ENCODE assay signal across 11 cellular contexts in genomic region chr12:53694746-53695145, GRCh38. TPM values are rescaled to one million over a fixed set of nuclear protein-coding genes. Genes with fewer than 3 reads are reported as not detected.
DNase-seq lines count a peak whose midpoint lies in the region; ATAC-seq and TF ChIP-seq lines count a peak whose summit lies in the region.
"Had no signal": no experiment of that assay in that cellular context is flagged by ENCODE, and none has a peak within 500 bp of the region (broad histone marks: within the 10 kb centered on the region; RNA-seq: fewer than 3 reads in every experiment).

No MANE protein-coding gene starts in this region.

- no peak overlapping the region for H3K27ac Mint-ChIP-seq in activated CD4-positive, alpha-beta T cell treated with anti-CD3 and anti-CD28 coated beads, Interleukin-2, amount 10 ng/mL, durations not matched to agents 24 days and 14 days
- H3K27ac Mint-ChIP-seq in activated CD4-positive, alpha-beta memory T cell treated with anti-CD3 and anti-CD28 coated beads, Interleukin-2, amount 10 ng/mL, durations not matched to agents 7 days and 5 days = no peak overlapping the region
- H3K27ac Mint-ChIP-seq in progenitor cell of endocrine pancreas = no peak overlapping the region

- peak overlapping the region; percentile 68 for H3K4me3 Mint-ChIP-seq in activated CD4-positive, alpha-beta T cell treated with anti-CD3 and anti-CD28 coated beads, Interleukin-2, amount 10 ng/mL, durations not matched to agents 24 days and 14 days
- peak overlapping the region; percentile 26 for H3K4me3 Mint-ChIP-seq in activated CD4-positive, alpha-beta memory T cell treated with anti-CD3 and anti-CD28 coated beads, Interleukin-2, amount 10 ng/mL, durations not matched to agents 7 days and 5 days
- H3K4me3 Mint-ChIP-seq in progenitor cell of endocrine pancreas (ENCODE audit: low read depth) = peak overlapping the region; percentile 58

- no peak overlapping the region for H3K9ac ChIP-seq in iPS-15b (ENCODE audit: low read depth, low read length)

- no peak for DNase-seq in activated CD4-positive, alpha-beta T cell treated with anti-CD3 and anti-CD28 coated beads, Interleukin-2, amount 10 ng/mL, durations not matched to agents 24 days and 14 days
- DNase-seq in activated CD4-positive, alpha-beta T cell treated with anti-CD3 and anti-CD28 coated beads for 4 hours = no peak
- no peak for DNase-seq in activated CD4-positive, alpha-beta memory T cell treated with anti-CD3 and anti-CD28 coated beads, Interleukin-2, amount 10 ng/mL, durations not matched to agents 7 days and 5 days
- DNase-seq in progenitor cell of endocrine pancreas (ENCODE audit: low spot score, unreplicated experiment) (no peak), DMS 273 treated with DMSO at 0.1 percent for 48 hours (lab: John Stamatoyannopoulos, UW) (no peak)

- intact Hi-C loops in activated CD4-positive, alpha-beta T cell treated with anti-CD3 and anti-CD28 coated beads, Interleukin-2, amount 10 ng/mL, durations not matched to agents 24 days and 14 days (cut with micrococcal nuclease) = loop anchor here (10.0 kb wide), 1 partner anchor 290 kb away; the partner anchor contains the start of gene HOXC10

- H3K27me3 ChIP-seq in iPS-15b (ENCODE audit: control insufficient read depth, insufficient read depth, low read length) = peaks cover 58% of the 10 kb centered on the region

- H3K9me3 Mint-ChIP-seq in activated CD4-positive, alpha-beta T cell treated with anti-CD3 and anti-CD28 coated beads, Interleukin-2, amount 10 ng/mL, durations not matched to agents 24 days and 14 days = no peaks in the 10 kb centered on the region
- H3K9me3 Mint-ChIP-seq in activated CD4-positive, alpha-beta memory T cell treated with anti-CD3 and anti-CD28 coated beads, Interleukin-2, amount 10 ng/mL, durations not matched to agents 7 days and 5 days = no peaks in the 10 kb centered on the region
- peaks cover 3% of the 10 kb centered on the region for H3K9me3 Mint-ChIP-seq in progenitor cell of endocrine pancreas (ENCODE audit: low read depth)

- H3K4me1 Mint-ChIP-seq in activated CD4-positive, alpha-beta T cell treated with anti-CD3 and anti-CD28 coated beads, Interleukin-2, amount 10 ng/mL, durations not matched to agents 24 days and 14 days = peaks cover 22% of the 10 kb centered on the region
- peaks cover 25% of the 10 kb centered on the region for H3K4me1 Mint-ChIP-seq in activated CD4-positive, alpha-beta memory T cell treated with anti-CD3 and anti-CD28 coated beads, Interleukin-2, amount 10 ng/mL, durations not matched to agents 7 days and 5 days
- H3K4me1 Mint-ChIP-seq in progenitor cell of endocrine pancreas (ENCODE audit: low read depth) = peaks cover 17% of the 10 kb centered on the region

- H3K36me3 Mint-ChIP-seq in activated CD4-positive, alpha-beta T cell treated with anti-CD3 and anti-CD28 coated beads, Interleukin-2, amount 10 ng/mL, durations not matched to agents 24 days and 14 days (ENCODE audit: low read depth) = no peaks in the 10 kb centered on the region
- H3K36me3 Mint-ChIP-seq in activated CD4-positive, alpha-beta memory T cell treated with anti-CD3 and anti-CD28 coated beads, Interleukin-2, amount 10 ng/mL, durations not matched to agents 7 days and 5 days (ENCODE audit: low read depth) = no peaks in the 10 kb centered on the region
- H3K36me3 Mint-ChIP-seq in progenitor cell of endocrine pancreas (ENCODE audit: insufficient read depth) = no peaks in the 10 kb centered on the region

- no peak for TF ChIP-seq CTCF in progenitor cell of endocrine pancreas (IDR thresholded peaks at IDR 0.05; ENCODE audit: unreplicated experiment)

- H3K4me1 ChIP-seq in iPS-15b (ENCODE audit: control insufficient read depth, insufficient read depth, low read length) = peaks cover 14% of the 10 kb centered on the region

- CTCF ChIA-PET in activated CD4-positive, alpha-beta memory T cell treated with anti-CD3 and anti-CD28 coated beads, Interleukin-2, amount 10 ng/mL, durations not matched to agents 7 days and 5 days (lab: Charles Lee) = interaction anchor here (0.8 kb wide), 1 partner anchor 49 kb away, joined by 3 read pairs; no protein-coding TSS in a partner anchor

- H3K4me3 ChIP-seq in iPS-15b (ENCODE audit: low read depth, low read length) = peak overlapping the region; percentile 66

- POLR2A ChIA-PET in activated CD4-positive, alpha-beta memory T cell treated with anti-CD3 and anti-CD28 coated beads, Interleukin-2, amount 10 ng/mL, durations not matched to agents 7 days and 5 days (lab: Charles Lee) = interaction anchor here (0.6 kb wide), 1 partner anchor 12 kb away, joined by 4 read pairs; no protein-coding TSS in a partner anchor

- peaks cover 66% of the 10 kb centered on the region for H3K27me3 Mint-ChIP-seq in activated CD4-positive, alpha-beta T cell treated with anti-CD3 and anti-CD28 coated beads, Interleukin-2, amount 10 ng/mL, durations not matched to agents 24 days and 14 days
- peaks cover 71% of the 10 kb centered on the region for H3K27me3 Mint-ChIP-seq in activated CD4-positive, alpha-beta memory T cell treated with anti-CD3 and anti-CD28 coated beads, Interleukin-2, amount 10 ng/mL, durations not matched to agents 7 days and 5 days
- H3K27me3 Mint-ChIP-seq in progenitor cell of endocrine pancreas = peaks cover 75% of the 10 kb centered on the region

- no peaks in the 10 kb centered on the region for H3K36me3 ChIP-seq in iPS-15b (ENCODE audit: control insufficient read depth, insufficient read depth, low read length)

- ATAC-seq in GM18498 (IDR thresholded peaks at IDR 0.05; ENCODE audit: unreplicated experiment) (no peak), GM21447 (IDR thresholded peaks at IDR 0.05; ENCODE audit: unreplicated experiment) (no peak)

- no peaks in the 10 kb centered on the region for H3K9me3 ChIP-seq in iPS-15b (ENCODE audit: control insufficient read depth, insufficient read depth, low read length)
- H3K9me3 ChIP-seq: A549 had no signal

RNA-seq across cellular contexts. Expression of gene ATP5MC2, which starts 18.9 kb away (rescaled TPM):
- total RNA-seq in activated CD4-positive, alpha-beta T cell treated with anti-CD3 and anti-CD28 coated beads, Interleukin-2, amount 10 ng/mL, durations not matched to agents 24 days and 14 days = 408 and 411 TPM in 2 replicates
- 100 to 1,000 TPM; 341 to 347 TPM for total RNA-seq in activated CD4-positive, alpha-beta memory T cell treated with anti-CD3 and anti-CD28 coated beads, Interleukin-2, amount 10 ng/mL, durations not matched to agents 7 days and 5 days
- total RNA-seq in progenitor cell of endocrine pancreas = 316 and 327 TPM in 2 replicates

RNA-seq across cellular contexts. Expression of gene CALCOCO1, which starts 32.5 kb away (rescaled TPM):
- total RNA-seq in activated CD4-positive, alpha-beta T cell treated with anti-CD3 and anti-CD28 coated beads, Interleukin-2, amount 10 ng/mL, durations not matched to agents 24 days and 14 days = 14.5 and 15.2 TPM in 2 replicates
- total RNA-seq in activated CD4-positive, alpha-beta memory T cell treated with anti-CD3 and anti-CD28 coated beads, Interleukin-2, amount 10 ng/mL, durations not matched to agents 7 days and 5 days = 10 to 100 TPM; 80.5 to 83.0 TPM
- 89.5 and 101 TPM in 2 replicates for total RNA-seq in progenitor cell of endocrine pancreas

RNA-seq across cellular contexts. Expression of gene CISTR, which starts 57.0 kb away (rescaled TPM):
- not detected in 2 replicates for total RNA-seq in activated CD4-positive, alpha-beta T cell treated with anti-CD3 and anti-CD28 coated beads, Interleukin-2, amount 10 ng/mL, durations not matched to agents 24 days and 14 days
- not detected for total RNA-seq in activated CD4-positive, alpha-beta memory T cell treated with anti-CD3 and anti-CD28 coated beads, Interleukin-2, amount 10 ng/mL, durations not matched to agents 7 days and 5 days
- total RNA-seq in progenitor cell of endocrine pancreas = 0.58 TPM in 1 of 2 replicates, not detected in the other
- total RNA-seq: omental fat pad, subcutaneous adipose tissue had no signal
